ENCODE assay signal across 8 cellular contexts in genomic region chr11:129639300-129639699, GRCh38.
DNase-seq lines count a peak whose midpoint lies in the region; TF ChIP-seq lines count a peak whose summit lies in the region.

No MANE protein-coding gene starts in this region.

- no peaks in the 10 kb centered on the region for H3K9me3 ChIP-seq in thyroid gland

- no peaks in the 10 kb centered on the region for H3K4me1 ChIP-seq in thyroid gland

- no peak for TF ChIP-seq POLR2A in thyroid gland (IDR thresholded peaks at IDR 0.05)

- no peak overlapping the region for H3K4me3 ChIP-seq in AG04449 (ENCODE audit: low read depth, low read length)
- H3K4me3 ChIP-seq in foreskin fibroblast (ENCODE audit: low read depth in 1 of 2, low read length in 2 of 2): no peak overlapping the region
- no peak overlapping the region for H3K4me3 ChIP-seq in thyroid gland (replicated peaks in 1 of 3)

- POLR2A ChIA-PET in AG04449 (lab: Yijun Ruan, JAX): interaction anchor here (0.9 kb wide), 1 partner anchor 1142 kb away, joined by 3 read pairs; no protein-coding TSS in a partner anchor

- peak; percentile 87 for DNase-seq in AG04449 (ENCODE audit: low read depth, low spot score)
- DNase-seq in HFFc6: peak; percentile 93
- peak; percentile 95 for DNase-seq in foreskin fibroblast
- DNase-seq in thyroid gland: no peak
- DNase-seq in superior temporal gyrus (ENCODE audit: extremely low spot score): no peak
- no peak for DNase-seq in nucleus accumbens (lab: John Stamatoyannopoulos, UW)
- DNase-seq in GM13977 (ENCODE audit: low spot score): no peak

- TF ChIP-seq CTCF in AG04449 (IDR thresholded peaks at IDR 0.05; ENCODE audit: insufficient read depth, low read length, missing control alignments): no peak
- no peak for TF ChIP-seq CTCF in HFFc6 (IDR thresholded peaks at IDR 0.05)
- TF ChIP-seq CTCF in foreskin fibroblast (IDR thresholded peaks at IDR 0.05; ENCODE audit: low read depth, low read length): no peak
- no peak for TF ChIP-seq CTCF in thyroid gland (IDR thresholded peaks at IDR 0.05)
- TF ChIP-seq CTCF in GM13977 (IDR thresholded peaks at IDR 0.05; ENCODE audit: extremely low read depth, insufficient read depth, missing control alignments): no peak

- no peak overlapping the region for H3K27ac ChIP-seq in thyroid gland

- no peaks in the 10 kb centered on the region for H3K27me3 ChIP-seq in thyroid gland

- intact Hi-C loops in thyroid gland (cut with DNase I): no loop called here

- in situ Hi-C loops in GM13977 (cut with MboI; ENCODE audit: low pct_unique_long_range_greater_than_20kb, low sequenced_read_pairs, unreplicated experiment): no loop called here

- peaks cover 6% of the 10 kb centered on the region for H3K9me3 Mint-ChIP-seq in HFFc6
- H3K9me3 Mint-ChIP-seq in T-helper 1 cell treated with Interleukin-12 subunit alpha and Interleukin-12 subunit beta and Interleukin-4 antibody, amounts not matched to agents 30 μg/mL and 1 μg/mL, for 36 hours: peaks cover 3% of the 10 kb centered on the region

- no peaks in the 10 kb centered on the region for H3K27me3 Mint-ChIP-seq in HFFc6 (ENCODE audit: insufficient read depth)
- H3K27me3 Mint-ChIP-seq in T-helper 1 cell treated with Interleukin-12 subunit alpha and Interleukin-12 subunit beta and Interleukin-4 antibody, amounts not matched to agents 30 μg/mL and 1 μg/mL, for 36 hours (ENCODE audit: low read depth): no peaks in the 10 kb centered on the region

- H3K4me3 Mint-ChIP-seq in HFFc6: peak overlapping the region; percentile 39
- H3K4me3 Mint-ChIP-seq in T-helper 1 cell treated with Interleukin-12 subunit alpha and Interleukin-12 subunit beta and Interleukin-4 antibody, amounts not matched to agents 30 μg/mL and 1 μg/mL, for 36 hours: no peak overlapping the region

- H3K4me1 Mint-ChIP-seq in HFFc6 (ENCODE audit: low read depth): peaks cover 77% of the 10 kb centered on the region
- peaks cover 50% of the 10 kb centered on the region for H3K4me1 Mint-ChIP-seq in T-helper 1 cell treated with Interleukin-12 subunit alpha and Interleukin-12 subunit beta and Interleukin-4 antibody, amounts not matched to agents 30 μg/mL and 1 μg/mL, for 36 hours (ENCODE audit: low read depth)

- peak overlapping the region; percentile 83 for H3K27ac Mint-ChIP-seq in HFFc6
- H3K27ac Mint-ChIP-seq in T-helper 1 cell treated with Interleukin-12 subunit alpha and Interleukin-12 subunit beta and Interleukin-4 antibody, amounts not matched to agents 30 μg/mL and 1 μg/mL, for 36 hours: peak overlapping the region; percentile 66

- H3K36me3 Mint-ChIP-seq in HFFc6 (ENCODE audit: low read depth): peaks cover 16% of the 10 kb centered on the region
- H3K36me3 Mint-ChIP-seq in T-helper 1 cell treated with Interleukin-12 subunit alpha and Interleukin-12 subunit beta and Interleukin-4 antibody, amounts not matched to agents 30 μg/mL and 1 μg/mL, for 36 hours (ENCODE audit: low read depth): peaks cover 2% of the 10 kb centered on the region

- WGBS in thyroid gland, 2 donors: 70 to 80% methylated on average over 2 of the region's 2 CpGs

- no peaks in the 10 kb centered on the region for H3K36me3 ChIP-seq in thyroid gland

- CTCF ChIA-PET in AG04449 (lab: Yijun Ruan, JAX): no interaction called here

Comparison
In these comparisons a context has a peak if more than half of its experiments do, and no peak if none do; other contexts are left out.
1. DNase-seq: peak in AG04449 (single experiment), HFFc6 (single experiment) and foreskin fibroblast (2 of 2); none in thyroid gland (0 of 2), superior temporal gyrus (single experiment), nucleus accumbens (0 of 56) and GM13977 (single experiment).